23 cellular contexts compared by ENCODE assay signal in genomic region chr16:78303946-78304345, GRCh38.
DNase-seq lines count a peak whose midpoint lies in the region; ATAC-seq and TF ChIP-seq lines count a peak whose summit lies in the region.
"Had no signal": no experiment of that assay in that cellular context is flagged by ENCODE, and none has a peak within 500 bp of the region (broad histone marks: within the 10 kb centered on the region; RNA-seq: fewer than 3 reads in every experiment).

No MANE protein-coding gene starts in this region.

- 36 to 71% methylated on average over 4 of the region's 4 CpGs for WGBS in gastroesophageal sphincter (ENCODE audit: low coverage in 1 of 2), 2 donors

- H3K36me3 ChIP-seq in adipocyte (ENCODE audit: control insufficient read depth, insufficient read depth, low read length, severe bottlenecking) (no peaks in the 10 kb centered on the region), gastroesophageal sphincter (no peaks in the 10 kb centered on the region)
- H3K36me3 ChIP-seq: HAP-1 had no signal

- no peaks in the 10 kb centered on the region for H3K36me3 Mint-ChIP-seq in osteocyte (ENCODE audit: unreplicated experiment)

- H3K9me3 Mint-ChIP-seq in osteocyte (ENCODE audit: unreplicated experiment): peaks cover 5% of the 10 kb centered on the region

- H3K9me3 ChIP-seq in adipocyte (ENCODE audit: control insufficient read depth, low read length): no peaks in the 10 kb centered on the region
- no peaks in the 10 kb centered on the region for H3K9me3 ChIP-seq in gastroesophageal sphincter
- H3K9me3 ChIP-seq: HAP-1 had no signal

- H3K27me3 ChIP-seq in adipocyte (replicated peaks; ENCODE audit: control insufficient read depth, insufficient read depth, low read length): no peaks in the 10 kb centered on the region
- H3K27me3 ChIP-seq in gastroesophageal sphincter: no peaks in the 10 kb centered on the region

- H3K4me1 Mint-ChIP-seq in osteocyte (ENCODE audit: unreplicated experiment): peaks cover 6% of the 10 kb centered on the region

- peak overlapping the region; percentile 21 for H3K9ac ChIP-seq in adipocyte (ENCODE audit: low read length)

- TF ChIP-seq CTCF in gastroesophageal sphincter (IDR thresholded peaks at IDR 0.05) (no peak), osteocyte (IDR thresholded peaks at IDR 0.05) (no peak)

- peaks cover 12% of the 10 kb centered on the region for H3K4me1 ChIP-seq in adipocyte (ENCODE audit: control insufficient read depth, insufficient read depth, low read length)
- H3K4me1 ChIP-seq in gastroesophageal sphincter: no peaks in the 10 kb centered on the region
- H3K4me1 ChIP-seq: HAP-1 had no signal

- H3K27ac ChIP-seq in gastroesophageal sphincter: no peak overlapping the region
- H3K27ac ChIP-seq: HL-60 had no signal

- H3K27ac Mint-ChIP-seq in osteocyte (ENCODE audit: unreplicated experiment): peak overlapping the region; percentile 29
- H3K27ac Mint-ChIP-seq: CD4-positive, CD25-positive, alpha-beta regulatory T cell had no signal

- no peak for DNase-seq in adipocyte (ENCODE audit: low read depth)
- no peak for DNase-seq in osteocyte (ENCODE audit: extremely low spot score, unreplicated experiment)
- no peak for DNase-seq in NOMO-1 treated with DMSO at 0.1 percent for 48 hours (lab: John Stamatoyannopoulos, UW; ENCODE audit: unreplicated experiment)
- DNase-seq in DMS114 treated with DMSO at 0.1 percent for 48 hours (lab: John Stamatoyannopoulos, UW; ENCODE audit: unreplicated experiment): no peak
- DNase-seq in stimulated activated CD4-positive, alpha-beta T cell treated with anti-CD3 and anti-CD28 coated beads, Interleukin-4, amount 100 ng/mL, for 4 hours: no peak
- DNase-seq: CD4-positive, CD25-positive, alpha-beta regulatory T cell; DMS 273 treated with DMSO at 0.1 percent for 48 hours; DND-41; NCI-H1092 treated with DMSO at 0.1 percent for 48 hours; NCI-H1436 treated with DMSO at 0.1 percent for 48 hours; NCI-H1930; NCI-H2171 treated with DMSO at 0.1 percent for 48 hours; NCI-H446; NCI-H526; PC-3; Right ventricle myocardium superior had no signal

- ATAC-seq in gastroesophageal sphincter: peak; percentile 63
- ATAC-seq in activated CD4-positive, CD25-positive, alpha-beta regulatory T cell treated with anti-CD3 and anti-CD28 coated beads, Interleukin-2, amount 50 U/mL, for 24 hours: no peak
- ATAC-seq: GM12878, HepG2, K562, PC-3 had no signal

- no peak for TF ChIP-seq POLR2A in gastroesophageal sphincter (IDR thresholded peaks at IDR 0.05)

- no peak for TF ChIP-seq EP300 in gastroesophageal sphincter (IDR thresholded peaks at IDR 0.05)

- no peaks in the 10 kb centered on the region for H3K27me3 Mint-ChIP-seq in osteocyte (ENCODE audit: unreplicated experiment)
- H3K27me3 Mint-ChIP-seq: CD4-positive, CD25-positive, alpha-beta regulatory T cell had no signal

- H3K4me3 Mint-ChIP-seq in osteocyte (ENCODE audit: unreplicated experiment): no peak overlapping the region
- H3K4me3 Mint-ChIP-seq: CD4-positive, CD25-positive, alpha-beta regulatory T cell had no signal

- H3K4me3 ChIP-seq in adipocyte (ENCODE audit: low read length) (no peak overlapping the region), gastroesophageal sphincter (no peak overlapping the region)
- H3K4me3 ChIP-seq: GM12878, HAP-1, K562 had no signal
